In genomic region chr15:31336943-31337295, GRCh38 we compare ENCODE assay signal across 9 cellular contexts. TPM values are rescaled to one million over a fixed set of nuclear protein-coding genes. Genes with fewer than 3 reads are reported as not detected.
A peak's percentile ranks its signal among the peaks of the same experiment; 100 is the strongest.
DNase-seq lines count a peak whose midpoint lies in the region; ATAC-seq and TF ChIP-seq lines count a peak whose summit lies in the region.
"Had no signal": no experiment of that assay in that cellular context is flagged by ENCODE, and none has a peak within 500 bp of the region (broad histone marks: within the 10 kb centered on the region; RNA-seq: fewer than 3 reads in every experiment).

No MANE protein-coding gene starts in this region.

- no peak overlapping the region for H3T11ph ChIP-seq in H9 (ENCODE audit: low read length)

- no peak overlapping the region for H3K4me3 ChIP-seq in BLaER1 treated with 17β-estradiol and CSF1 and Interleukin-3, amounts not matched to agents 10 nM and 100 nM

- peak; percentile 48 for DNase-seq in COLO668 (lab: John Stamatoyannopoulos, UW; ENCODE audit: unreplicated experiment)
- DNase-seq in activated naive CD8-positive, alpha-beta T cell treated with anti-CD3 and anti-CD28 coated beads, Interleukin-2, amount 10 ng/mL, durations not matched to agents 7 days and 5 days, result no peak
- DNase-seq in naive thymus-derived CD8-positive, alpha-beta T cell, result peak in 1 of 10 donors; percentile 1
- no peak for DNase-seq in T1000 (lab: John Stamatoyannopoulos, UW)
- DNase-seq in GM03348 (ENCODE audit: low spot score), result no peak
- no peak for DNase-seq in H9
- DNase-seq: mesenchymal stem cell had no signal

- no peak overlapping the region for H4K5ac ChIP-seq in H9 (ENCODE audit: insufficient read length, low read depth, low read length)

- WGBS in H9 (ENCODE audit: extremely low coverage, insufficient read length, low lambda C conversion rate), result no CpG with 5 or more reads among the region's 8 CpGs

- H3K36me3 ChIP-seq in BLaER1 treated with 17β-estradiol and CSF1 and Interleukin-3, amounts not matched to agents 10 nM and 100 nM, result peaks cover 0 to 49% (median 15%) of the 10 kb centered on the region in 11 experiments; a peak in 16 of 22 replicates

- no peak overlapping the region for H3K4me3 Mint-ChIP-seq in activated naive CD8-positive, alpha-beta T cell treated with anti-CD3 and anti-CD28 coated beads, Interleukin-2, amount 10 ng/mL, durations not matched to agents 7 days and 5 days
- peak overlapping the region; percentile 12 to 98 (median 72) for H3K4me3 Mint-ChIP-seq in naive thymus-derived CD8-positive, alpha-beta T cell
- no peak overlapping the region for H3K4me3 Mint-ChIP-seq in H9

- no peak for ATAC-seq in activated naive CD8-positive, alpha-beta T cell treated with anti-CD3 and anti-CD28 coated beads, Interleukin-2, amount 10 ng/mL, durations not matched to agents 7 days and 5 days (ENCODE audit: low read depth)
- ATAC-seq in naive thymus-derived CD8-positive, alpha-beta T cell, result no peak
- ATAC-seq in HG03469 (IDR thresholded peaks at IDR 0.05; ENCODE audit: unreplicated experiment), result no peak

- H3K4me1 Mint-ChIP-seq in activated naive CD8-positive, alpha-beta T cell treated with anti-CD3 and anti-CD28 coated beads, Interleukin-2, amount 10 ng/mL, durations not matched to agents 7 days and 5 days, result peaks cover 91% of the 10 kb centered on the region
- H3K4me1 Mint-ChIP-seq in naive thymus-derived CD8-positive, alpha-beta T cell, result peaks cover 54 to 100% (median 96%) of the 10 kb centered on the region in 4 donors
- H3K4me1 Mint-ChIP-seq in H9, result peaks cover 42 to 50% of the 10 kb centered on the region in 2 experiments

- no peak overlapping the region for H3K56ac ChIP-seq in H9 (ENCODE audit: insufficient read length, low read depth, low read length)

- peaks cover 98 to 100% (median 100%) of the 10 kb centered on the region in 11 experiments for H4K20me1 ChIP-seq in BLaER1 treated with 17β-estradiol and CSF1 and Interleukin-3, amounts not matched to agents 10 nM and 100 nM
- no peaks in the 10 kb centered on the region for H4K20me1 ChIP-seq in H9 (ENCODE audit: control insufficient read depth, insufficient read depth, insufficient read length)

- H3K27ac ChIP-seq in BLaER1 treated with 17β-estradiol and CSF1 and Interleukin-3, amounts not matched to agents 10 nM and 100 nM, result no peak overlapping the region
- no peak overlapping the region for H3K27ac ChIP-seq in H9 (ENCODE audit: insufficient read length, low read depth, low read length)

- no peak overlapping the region for H3K23ac ChIP-seq in H9 (ENCODE audit: insufficient read length, low read depth, low read length)

- no peak overlapping the region for H2AK5ac ChIP-seq in H9 (ENCODE audit: insufficient read length, low read length)

- no peak overlapping the region for H2BK5ac ChIP-seq in H9 (ENCODE audit: insufficient read length, low read length)

- no peak overlapping the region for H4K8ac ChIP-seq in H9 (replicated peaks; ENCODE audit: insufficient read length, low read depth, low read length)

- H3K9me3 ChIP-seq in BLaER1 treated with 17β-estradiol and CSF1 and Interleukin-3, amounts not matched to agents 10 nM and 100 nM (replicated peaks in 1 of 11), result no peaks in the 10 kb centered on the region
- H3K9me3 ChIP-seq in H9 (ENCODE audit: control insufficient read depth, low read depth, low read length), result no peaks in the 10 kb centered on the region

- no peaks in the 10 kb centered on the region for H3K27me3 Mint-ChIP-seq in activated naive CD8-positive, alpha-beta T cell treated with anti-CD3 and anti-CD28 coated beads, Interleukin-2, amount 10 ng/mL, durations not matched to agents 7 days and 5 days
- H3K27me3 Mint-ChIP-seq in naive thymus-derived CD8-positive, alpha-beta T cell, result no peaks in the 10 kb centered on the region
- no peaks in the 10 kb centered on the region for H3K27me3 Mint-ChIP-seq in H9 (ENCODE audit: low read depth)

- H3K27me3 ChIP-seq in BLaER1 treated with 17β-estradiol and CSF1 and Interleukin-3, amounts not matched to agents 10 nM and 100 nM, result no peaks in the 10 kb centered on the region
- no peaks in the 10 kb centered on the region for H3K27me3 ChIP-seq in H9 (ENCODE audit: insufficient read depth, low read length)

- H3K9ac ChIP-seq in BLaER1 treated with 17β-estradiol and CSF1 and Interleukin-3, amounts not matched to agents 10 nM and 100 nM, result 0 out of 22 replicates have a peak overlapping the region, but pooled peaks of 1 of the 11 experiments have one; percentile 46
- no peak overlapping the region for H3K9ac ChIP-seq in H9 (ENCODE audit: extremely low read depth, insufficient read length, low read length)

- H3K27ac Mint-ChIP-seq in activated naive CD8-positive, alpha-beta T cell treated with anti-CD3 and anti-CD28 coated beads, Interleukin-2, amount 10 ng/mL, durations not matched to agents 7 days and 5 days, result peak overlapping the region; percentile 62
- H3K27ac Mint-ChIP-seq in naive thymus-derived CD8-positive, alpha-beta T cell, result peak overlapping the region; percentile 85 to 100 (median 98)
- H3K27ac Mint-ChIP-seq in H9, result no peak overlapping the region

- peaks cover 16% of the 10 kb centered on the region; the same call in 1 of the 2 replicates for H3K79me2 ChIP-seq in H9 (ENCODE audit: insufficient read depth, low read length)

- H3K4me1 ChIP-seq in BLaER1 treated with 17β-estradiol and CSF1 and Interleukin-3, amounts not matched to agents 10 nM and 100 nM, result peaks cover 98 to 100% (median 100%) of the 10 kb centered on the region in 10 experiments
- H3K4me1 ChIP-seq in H9 (ENCODE audit: insufficient read depth, low read length), result peaks cover 1% of the 10 kb centered on the region; the same call in 1 of the 2 replicates

- H2BK12ac ChIP-seq in H9 (ENCODE audit: insufficient read length, low read depth, low read length), result no peak overlapping the region

- H3K14ac ChIP-seq in H9 (ENCODE audit: insufficient read depth, low read length), result no peak overlapping the region

- no peak overlapping the region for H2BK120ac ChIP-seq in H9 (ENCODE audit: low read depth, low read length, poor library complexity, severe bottlenecking)

- no peak overlapping the region for H3K4ac ChIP-seq in H9 (ENCODE audit: low read depth, low read length)

- H4K91ac ChIP-seq in H9 (ENCODE audit: insufficient read length, low read depth, low read length), result no peak overlapping the region

- no peak overlapping the region for H2AFZ ChIP-seq in H9 (ENCODE audit: low read length)

- peak overlapping the region; percentile 86 to 99 (median 94) for H3K4me2 ChIP-seq in BLaER1 treated with 17β-estradiol and CSF1 and Interleukin-3, amounts not matched to agents 10 nM and 100 nM
- no peak overlapping the region for H3K4me2 ChIP-seq in H9 (ENCODE audit: insufficient read depth, insufficient read length, low read length)

- no peaks in the 10 kb centered on the region for H3K9me3 Mint-ChIP-seq in activated naive CD8-positive, alpha-beta T cell treated with anti-CD3 and anti-CD28 coated beads, Interleukin-2, amount 10 ng/mL, durations not matched to agents 7 days and 5 days
- no peaks in the 10 kb centered on the region for H3K9me3 Mint-ChIP-seq in naive thymus-derived CD8-positive, alpha-beta T cell
- no peaks in the 10 kb centered on the region for H3K9me3 Mint-ChIP-seq in H9

- no peaks in the 10 kb centered on the region for H3K79me1 ChIP-seq in H9 (ENCODE audit: insufficient read depth, low read depth, low read length, poor library complexity, severe bottlenecking)

- no peaks in the 10 kb centered on the region for H3K23me2 ChIP-seq in H9 (ENCODE audit: insufficient read length, low read depth, low read length, poor library complexity, severe bottlenecking)

- H3K36me3 Mint-ChIP-seq in activated naive CD8-positive, alpha-beta T cell treated with anti-CD3 and anti-CD28 coated beads, Interleukin-2, amount 10 ng/mL, durations not matched to agents 7 days and 5 days, result peaks cover 11% of the 10 kb centered on the region
- peaks cover 0 to 31% (median 0%) of the 10 kb centered on the region in 3 donors for H3K36me3 Mint-ChIP-seq in naive thymus-derived CD8-positive, alpha-beta T cell
- no peaks in the 10 kb centered on the region; a peak in 1 of 7 replicates for H3K36me3 Mint-ChIP-seq in H9 (ENCODE audit: insufficient read depth in 1 of 3, low read depth in 3 of 3)

- H2BK20ac ChIP-seq in H9 (ENCODE audit: low read depth, low read length, poor library complexity, severe bottlenecking), result no peak overlapping the region

- H3K18ac ChIP-seq in H9 (ENCODE audit: insufficient read length, low read depth, low read length), result no peak overlapping the region

- H2BK15ac ChIP-seq in H9 (ENCODE audit: low read depth, low read length), result no peak overlapping the region

- no peak for TF ChIP-seq CTCF in H9 (conservative IDR thresholded peaks at IDR 0.05)

- POLR2A ChIA-PET in activated naive CD8-positive, alpha-beta T cell treated with anti-CD3 and anti-CD28 coated beads, Interleukin-2, amount 10 ng/mL, durations not matched to agents 7 days and 5 days (lab: Charles Lee), result interaction anchor here (18.1 kb wide), 1 partner anchor 24 kb away, joined by 390 read pairs; no protein-coding TSS in a partner anchor
- POLR2A ChIA-PET in naive thymus-derived CD8-positive, alpha-beta T cell (lab: Charles Lee), result interaction anchor here (21.3 kb wide), 1 partner anchor 24 kb away, joined by 660 read pairs; no protein-coding TSS in a partner anchor

RNA-seq across cellular contexts. Expression of gene KLF13, which starts 10.3 kb away (rescaled TPM):
- total RNA-seq in activated naive CD8-positive, alpha-beta T cell treated with anti-CD3 and anti-CD28 coated beads, Interleukin-2, amount 10 ng/mL, durations not matched to agents 7 days and 5 days, result 100 to 1,000 TPM; 230 to 252 TPM
- total RNA-seq in naive thymus-derived CD8-positive, alpha-beta T cell, result 100 to 1,000 TPM; 240 to 244 TPM
- polyA plus RNA-seq in naive thymus-derived CD8-positive, alpha-beta T cell, result 100 to 1,000 TPM in 1 of 3 donors, 10 to 100 TPM in 2; 70.1 to 102 (median 93.7) TPM
- total RNA-seq in H9 (2021), result 30.6 and 33.4 TPM in 2 replicates

Comparison
In these comparisons a context has a peak if more than half of its experiments do, and no peak if none do; other contexts are left out.
1. H3K27ac Mint-ChIP-seq: peak in activated naive CD8-positive, alpha-beta T cell treated with anti-CD3 and anti-CD28 coated beads, Interleukin-2, amount 10 ng/mL, durations not matched to agents 7 days and 5 days (single experiment) and naive thymus-derived CD8-positive, alpha-beta T cell (10 of 10); none in H9 (0 of 3).
2. H3K4me3 Mint-ChIP-seq: peak in naive thymus-derived CD8-positive, alpha-beta T cell (10 of 10); none in activated naive CD8-positive, alpha-beta T cell treated with anti-CD3 and anti-CD28 coated beads, Interleukin-2, amount 10 ng/mL, durations not matched to agents 7 days and 5 days (single experiment) and H9 (0 of 2).